In genomic region chr17:81159611-81160265, GRCh38 we compare ENCODE assay signal across 1 cellular context.
TF ChIP-seq lines count a peak whose summit lies in the region.

No MANE protein-coding gene starts in this region.

TF ChIP-seq in endothelial cell of umbilical vein, 7 proteins besides CTCF, POLR2A, EP300 and RAD21:
- no peak for TF ChIP-seq MAX (IDR thresholded peaks at IDR 0.05; ENCODE audit: insufficient read depth, insufficient read length)
- no peak for TF ChIP-seq POLR2AphosphoS5 (IDR thresholded peaks at IDR 0.05; ENCODE audit: insufficient read depth, low read depth, low read length)
- TF ChIP-seq MYC (IDR thresholded peaks at IDR 0.05; ENCODE audit: low read depth, low read length), result no peak
- no peak for TF ChIP-seq EZH2 (IDR thresholded peaks at IDR 0.05; ENCODE audit: borderline replicate concordance, low read depth, low read length, severe bottlenecking)
- TF ChIP-seq GATA2 (IDR thresholded peaks at IDR 0.05; ENCODE audit: insufficient read depth, insufficient read length, low read depth, low read length), result no peak
- TF ChIP-seq FOS (IDR thresholded peaks at IDR 0.05; ENCODE audit: borderline replicate concordance, insufficient read depth, low read length), result no peak
- no peak for TF ChIP-seq JUN (IDR thresholded peaks at IDR 0.05; ENCODE audit: borderline replicate concordance, insufficient read depth, insufficient read length, low read depth)
